In genomic region chr3:194251007-194251406, GRCh38 we compare ENCODE assay signal across 2 cellular contexts.
TF ChIP-seq lines count a peak whose summit lies in the region.

No MANE protein-coding gene starts in this region.

TF ChIP-seq in SK-N-SH, 30 proteins besides CTCF, POLR2A, EP300 and RAD21:
- TF ChIP-seq YY1 (IDR thresholded peaks at IDR 0.05; ENCODE audit: low read depth) (no peak), RCOR1 (IDR thresholded peaks at IDR 0.05; ENCODE audit: low read length) (no peak), NRF1 (IDR thresholded peaks at IDR 0.05; ENCODE audit: low read depth, low read length) (no peak), TAF1 (IDR thresholded peaks at IDR 0.05; ENCODE audit: borderline replicate concordance, low read depth, low read length) (no peak), CHD2 (IDR thresholded peaks at IDR 0.05; ENCODE audit: low read length, partially characterized antibody) (no peak), FOSL2 (IDR thresholded peaks at IDR 0.05; ENCODE audit: borderline replicate concordance, low read depth) (no peak), MXI1 (IDR thresholded peaks at IDR 0.05; ENCODE audit: low read depth, low read length) (no peak), REST (IDR thresholded peaks at IDR 0.05; ENCODE audit: low read depth, low read length) (no peak), ELF1 (IDR thresholded peaks at IDR 0.05) (no peak), GABPA (IDR thresholded peaks at IDR 0.05; ENCODE audit: low read depth) (no peak), SMC3 (IDR thresholded peaks at IDR 0.05; ENCODE audit: low read depth, low read length) (no peak), JUND (IDR thresholded peaks at IDR 0.05) (no peak), TEAD4 (IDR thresholded peaks at IDR 0.05; ENCODE audit: borderline replicate concordance, insufficient read depth) (no peak), EZH2phosphoT487 (IDR thresholded peaks at IDR 0.05; ENCODE audit: borderline replicate concordance, low read depth) (no peak), NFIC (IDR thresholded peaks at IDR 0.05; ENCODE audit: borderline replicate concordance) (no peak), GATA2 (CRISPR knock-in tag; IDR thresholded peaks at IDR 0.05) (no peak), RFX5 (IDR thresholded peaks at IDR 0.05; ENCODE audit: low read length) (no peak)
- TF ChIP-seq, protein P1, sequence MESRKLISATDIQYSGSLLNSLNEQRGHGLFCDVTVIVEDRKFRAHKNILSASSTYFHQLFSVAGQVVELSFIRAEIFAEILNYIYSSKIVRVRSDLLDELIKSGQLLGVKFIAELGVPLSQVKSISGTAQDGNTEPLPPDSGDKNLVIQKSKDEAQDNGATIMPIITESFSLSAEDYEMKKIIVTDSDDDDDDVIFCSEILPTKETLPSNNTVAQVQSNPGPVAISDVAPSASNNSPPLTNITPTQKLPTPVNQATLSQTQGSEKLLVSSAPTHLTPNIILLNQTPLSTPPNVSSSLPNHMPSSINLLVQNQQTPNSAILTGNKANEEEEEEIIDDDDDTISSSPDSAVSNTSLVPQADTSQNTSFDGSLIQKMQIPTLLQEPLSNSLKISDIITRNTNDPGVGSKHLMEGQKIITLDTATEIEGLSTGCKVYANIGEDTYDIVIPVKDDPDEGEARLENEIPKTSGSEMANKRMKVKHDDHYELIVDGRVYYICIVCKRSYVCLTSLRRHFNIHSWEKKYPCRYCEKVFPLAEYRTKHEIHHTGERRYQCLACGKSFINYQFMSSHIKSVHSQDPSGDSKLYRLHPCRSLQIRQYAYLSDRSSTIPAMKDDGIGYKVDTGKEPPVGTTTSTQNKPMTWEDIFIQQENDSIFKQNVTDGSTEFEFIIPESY (IDR thresholded peaks at IDR 0.05; ENCODE audit: borderline replicate concordance, low read depth): no peak

TF ChIP-seq in H1, 55 proteins besides CTCF, POLR2A, EP300 and RAD21:
- TF ChIP-seq SIN3A (conservative IDR thresholded peaks at IDR 0.05 in 1 of 2, IDR thresholded peaks at IDR 0.05 in 1 of 2; ENCODE audit: low read depth in 1 of 2, low read length in 2 of 2) (no peak), RBBP5 (IDR thresholded peaks at IDR 0.05; ENCODE audit: borderline replicate concordance, low read depth, low read length) (no peak), PHF8 (conservative IDR thresholded peaks at IDR 0.05; ENCODE audit: low read depth, low read length) (no peak), MAFK (IDR thresholded peaks at IDR 0.05; ENCODE audit: low read depth, low read length) (no peak), TAF7 (optimal IDR thresholded peaks at IDR 0.05; ENCODE audit: borderline replicate concordance, low read depth, low read length) (no peak), SUZ12 (IDR thresholded peaks at IDR 0.05; ENCODE audit: low read length) (no peak), CHD1 (IDR thresholded peaks at IDR 0.05; ENCODE audit: low read depth, low read length) (no peak), FOSL1 (IDR thresholded peaks at IDR 0.05; ENCODE audit: insufficient read depth, low read depth, low read length) (no peak), BCL11A (IDR thresholded peaks at IDR 0.05; ENCODE audit: low read depth in 2 of 2, low read length in 2 of 2) (no peak), TBP (IDR thresholded peaks at IDR 0.05; ENCODE audit: low read depth, low read length) (no peak), KDM4A (IDR thresholded peaks at IDR 0.05; ENCODE audit: low read depth, low read length, severe bottlenecking) (no peak)
- TF ChIP-seq, protein P2, sequence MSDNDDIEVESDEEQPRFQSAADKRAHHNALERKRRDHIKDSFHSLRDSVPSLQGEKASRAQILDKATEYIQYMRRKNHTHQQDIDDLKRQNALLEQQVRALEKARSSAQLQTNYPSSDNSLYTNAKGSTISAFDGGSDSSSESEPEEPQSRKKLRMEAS (IDR thresholded peaks at IDR 0.05): no peak
- TF ChIP-seq, protein P3, sequence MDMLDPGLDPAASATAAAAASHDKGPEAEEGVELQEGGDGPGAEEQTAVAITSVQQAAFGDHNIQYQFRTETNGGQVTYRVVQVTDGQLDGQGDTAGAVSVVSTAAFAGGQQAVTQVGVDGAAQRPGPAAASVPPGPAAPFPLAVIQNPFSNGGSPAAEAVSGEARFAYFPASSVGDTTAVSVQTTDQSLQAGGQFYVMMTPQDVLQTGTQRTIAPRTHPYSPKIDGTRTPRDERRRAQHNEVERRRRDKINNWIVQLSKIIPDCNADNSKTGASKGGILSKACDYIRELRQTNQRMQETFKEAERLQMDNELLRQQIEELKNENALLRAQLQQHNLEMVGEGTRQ (IDR thresholded peaks at IDR 0.05; ENCODE audit: low read length): no peak
